ENCODE assay signal across 1 cellular context in the genomic region with DNA sequence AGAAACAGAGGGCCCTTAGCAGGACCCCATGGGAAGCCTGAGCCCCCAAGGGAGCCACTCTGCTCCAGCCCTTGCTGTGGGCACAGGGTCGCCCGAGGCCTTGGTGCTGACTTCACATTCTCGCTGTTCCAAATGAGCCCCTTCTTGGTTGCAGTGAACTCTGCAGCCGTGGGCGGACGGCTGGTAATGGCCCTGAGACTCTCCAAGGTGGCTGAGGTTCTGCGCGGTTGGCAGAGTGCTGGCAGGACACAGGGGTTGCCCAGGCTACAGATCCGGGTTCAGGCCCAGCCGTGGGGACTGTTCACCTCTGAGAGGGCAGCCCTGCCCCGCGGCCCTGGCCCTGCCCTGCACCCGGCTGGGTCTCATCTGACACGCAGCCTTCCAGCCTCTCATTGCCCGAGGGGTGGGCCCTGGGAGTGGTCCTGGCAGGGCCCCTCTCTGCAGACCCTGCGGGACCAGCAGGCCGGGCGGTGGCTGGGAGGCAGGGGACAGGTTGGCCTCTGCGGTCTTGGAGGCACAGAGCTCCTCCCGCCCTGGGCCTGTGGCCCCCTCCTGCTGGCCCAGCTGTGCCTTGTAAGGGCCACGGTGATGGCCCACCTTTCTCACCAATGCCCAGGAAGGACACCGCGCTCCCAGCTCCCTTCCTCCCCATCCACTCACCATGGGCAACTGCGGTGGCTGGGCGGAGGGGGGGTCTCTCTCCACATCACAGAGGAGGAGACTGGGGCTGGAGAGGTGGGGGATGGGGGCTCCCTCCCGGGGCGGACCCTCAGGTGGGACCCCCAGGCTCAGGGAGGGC.
TF ChIP-seq lines count a peak whose summit lies in the region.

No MANE protein-coding gene starts in this region.

TF ChIP-seq in HepG2, 621 proteins besides CTCF, POLR2A, EP300 and RAD21 (continued from another document):
- TF ChIP-seq ARNT2 (CRISPR knock-in tag; IDR thresholded peaks at IDR 0.05; ENCODE audit: low read depth) (no peak), ARHGAP35 (CRISPR knock-in tag; IDR thresholded peaks at IDR 0.05; ENCODE audit: borderline replicate concordance) (no peak), SRY (CRISPR knock-in tag; IDR thresholded peaks at IDR 0.05) (no peak), TEAD2 (CRISPR knock-in tag; IDR thresholded peaks at IDR 0.05) (no peak)
- TF ChIP-seq, protein P1, sequence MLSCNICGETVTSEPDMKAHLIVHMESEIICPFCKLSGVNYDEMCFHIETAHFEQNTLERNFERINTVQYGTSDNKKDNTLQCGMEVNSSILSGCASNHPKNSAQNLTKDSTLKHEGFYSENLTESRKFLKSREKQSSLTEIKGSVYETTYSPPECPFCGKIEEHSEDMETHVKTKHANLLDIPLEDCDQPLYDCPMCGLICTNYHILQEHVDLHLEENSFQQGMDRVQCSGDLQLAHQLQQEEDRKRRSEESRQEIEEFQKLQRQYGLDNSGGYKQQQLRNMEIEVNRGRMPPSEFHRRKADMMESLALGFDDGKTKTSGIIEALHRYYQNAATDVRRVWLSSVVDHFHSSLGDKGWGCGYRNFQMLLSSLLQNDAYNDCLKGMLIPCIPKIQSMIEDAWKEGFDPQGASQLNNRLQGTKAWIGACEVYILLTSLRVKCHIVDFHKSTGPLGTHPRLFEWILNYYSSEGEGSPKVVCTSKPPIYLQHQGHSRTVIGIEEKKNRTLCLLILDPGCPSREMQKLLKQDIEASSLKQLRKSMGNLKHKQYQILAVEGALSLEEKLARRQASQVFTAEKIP (CRISPR knock-in tag; IDR thresholded peaks at IDR 0.05; ENCODE audit: borderline replicate concordance) = no peak
- TF ChIP-seq, protein P2, sequence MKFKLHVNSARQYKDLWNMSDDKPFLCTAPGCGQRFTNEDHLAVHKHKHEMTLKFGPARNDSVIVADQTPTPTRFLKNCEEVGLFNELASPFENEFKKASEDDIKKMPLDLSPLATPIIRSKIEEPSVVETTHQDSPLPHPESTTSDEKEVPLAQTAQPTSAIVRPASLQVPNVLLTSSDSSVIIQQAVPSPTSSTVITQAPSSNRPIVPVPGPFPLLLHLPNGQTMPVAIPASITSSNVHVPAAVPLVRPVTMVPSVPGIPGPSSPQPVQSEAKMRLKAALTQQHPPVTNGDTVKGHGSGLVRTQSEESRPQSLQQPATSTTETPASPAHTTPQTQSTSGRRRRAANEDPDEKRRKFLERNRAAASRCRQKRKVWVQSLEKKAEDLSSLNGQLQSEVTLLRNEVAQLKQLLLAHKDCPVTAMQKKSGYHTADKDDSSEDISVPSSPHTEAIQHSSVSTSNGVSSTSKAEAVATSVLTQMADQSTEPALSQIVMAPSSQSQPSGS (CRISPR knock-in tag; IDR thresholded peaks at IDR 0.05) = no peak
